ENCODE assay signal across 23 cellular contexts in the genomic region with DNA sequence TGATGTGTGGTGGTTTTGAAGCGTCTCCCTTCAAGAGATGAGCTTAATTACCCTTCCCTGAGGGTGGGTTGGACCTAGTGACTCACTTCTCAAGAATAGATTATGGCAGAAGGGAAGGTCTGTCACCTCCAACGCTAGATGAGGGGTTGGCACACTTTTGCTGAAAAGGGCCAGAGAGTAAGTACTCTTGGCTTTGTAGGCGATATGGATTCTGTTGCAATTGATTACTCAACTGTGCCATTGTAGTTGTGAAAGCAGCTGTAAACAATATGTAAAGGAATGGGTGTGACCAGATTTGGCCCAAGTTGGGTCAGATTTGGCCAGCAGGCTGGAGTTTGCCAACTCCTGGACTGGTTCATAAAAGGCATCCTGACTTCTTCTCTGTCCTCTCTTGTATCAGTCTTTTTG. TPM values are rescaled to one million over a fixed set of nuclear protein-coding genes. Genes with fewer than 3 reads are reported as not detected.
DNase-seq lines count a peak whose midpoint lies in the region; ATAC-seq and TF ChIP-seq lines count a peak whose summit lies in the region.
"Had no signal": no experiment of that assay in that cellular context is flagged by ENCODE, and none has a peak within 500 bp of the region (broad histone marks: within the 10 kb centered on the region; RNA-seq: fewer than 3 reads in every experiment).

No MANE protein-coding gene starts in this region.

- H3K27ac ChIP-seq in PC-9 (no peak overlapping the region), upper lobe of right lung (no peak overlapping the region)
- H3K27ac ChIP-seq: gastroesophageal sphincter, neural progenitor cell had no signal

- ATAC-seq in Right ventricle myocardium superior (ENCODE audit: poor library complexity) (no peak), upper lobe of right lung (peak; percentile 34), HG03039 (IDR thresholded peaks at IDR 0.05; ENCODE audit: unreplicated experiment) (no peak), GM18520 (IDR thresholded peaks at IDR 0.05; ENCODE audit: unreplicated experiment) (no peak)
- ATAC-seq: activated CD4-positive, alpha-beta T cell treated with anti-CD3 and anti-CD28 coated beads for 36 hours; gastroesophageal sphincter had no signal

- TF ChIP-seq CTCF in PC-9 (conservative IDR thresholded peaks at IDR 0.05) (no peak), foreskin fibroblast (IDR thresholded peaks at IDR 0.05; ENCODE audit: low read depth, low read length) (no peak), upper lobe of right lung (IDR thresholded peaks at IDR 0.05) (no peak)

- H3K9me2 ChIP-seq in PC-9 (ENCODE audit: insufficient read depth): no peaks in the 10 kb centered on the region

- 0 out of 2 replicates have a peak overlapping the region, but pooled peaks have one; percentile 21 for H3K4me2 ChIP-seq in PC-9
- H3K4me2 ChIP-seq: neural progenitor cell had no signal

- CTCF ChIA-PET in PC-9 (lab: Charles Lee): interaction anchor here (0.6 kb wide), 1 partner anchor 281 kb away, joined by 3 read pairs; no protein-coding TSS in a partner anchor

- H4K20me1 ChIP-seq in PC-9 (ENCODE audit: insufficient read depth): no peaks in the 10 kb centered on the region

- no peaks in the 10 kb centered on the region for H3K9me3 ChIP-seq in PC-9 (ENCODE audit: insufficient read depth, low read depth)
- no peaks in the 10 kb centered on the region for H3K9me3 ChIP-seq in upper lobe of right lung
- H3K9me3 ChIP-seq: gastroesophageal sphincter had no signal

- peaks cover 13% of the 10 kb centered on the region; the same call in 1 of the 2 replicates for H3F3A ChIP-seq in PC-9 (ENCODE audit: insufficient read depth, low read depth)

- POLR2A ChIA-PET in PC-9 (lab: Charles Lee; ENCODE audit: unreplicated experiment): no interaction called here

- H3K79me2 ChIP-seq in PC-9 (ENCODE audit: low read depth): no peaks in the 10 kb centered on the region

- DNase-seq in cardiac septum (ENCODE audit: low spot score) (peak; percentile 31), Right ventricle myocardium superior (no peak), PC-9 (peak in 1 of 2 experiments; percentile 79), foreskin fibroblast (peak; percentile 44 to 66), upper lobe of right lung (peak; percentile 44), C1 segment of cervical spinal cord (lab: John Stamatoyannopoulos, UW) (no peak)
- DNase-seq: ACHN; activated CD4-positive, alpha-beta T cell treated with anti-CD3 and anti-CD28 coated beads for 36 hours; activated CD8-positive, alpha-beta memory T cell treated with anti-CD3 and anti-CD28 coated beads, Interleukin-2, amount 50 U/mL, for 48 hours; activated gamma-delta T cell; amygdala; cerebellar nuclear complex; IMR-90; NCI-H1048; NCI-H69; stimulated activated CD4-positive, alpha-beta T cell treated with anti-CD3 and anti-CD28 coated beads, Interleukin-15, amount 100 ng/mL, for 24 hours; stimulated activated naive CD4-positive, alpha-beta T cell treated with Interleukin-2 at 50 U/mL for 16 hours had no signal

- H3K36me3 ChIP-seq in PC-9 (ENCODE audit: low read depth): no peaks in the 10 kb centered on the region
- H3K36me3 ChIP-seq in upper lobe of right lung: no peaks in the 10 kb centered on the region
- H3K36me3 ChIP-seq: gastroesophageal sphincter, neural progenitor cell had no signal

- no peak overlapping the region for H2AFZ ChIP-seq in PC-9
- H2AFZ ChIP-seq: neural progenitor cell had no signal

- BruUV-seq in PC-9 (replicated peaks; lab: Mats Ljungman, UMichigan): no TSS peak

- peaks cover 17% of the 10 kb centered on the region for H3K4me1 ChIP-seq in PC-9 (replicated peaks; ENCODE audit: insufficient read depth)
- H3K4me1 ChIP-seq in upper lobe of right lung: peaks cover 2% of the 10 kb centered on the region
- H3K4me1 ChIP-seq: gastroesophageal sphincter had no signal

- H3K4me3 ChIP-seq in PC-9 (no peak overlapping the region), foreskin fibroblast (ENCODE audit: low read depth in 1 of 2, low read length in 2 of 2) (no peak overlapping the region), upper lobe of right lung (no peak overlapping the region)
- H3K4me3 ChIP-seq: gastroesophageal sphincter, neural progenitor cell had no signal

- H3K27me3 ChIP-seq in PC-9 (ENCODE audit: insufficient read depth, low read depth) (no peaks in the 10 kb centered on the region), upper lobe of right lung (no peaks in the 10 kb centered on the region)
- H3K27me3 ChIP-seq: gastroesophageal sphincter, neural progenitor cell had no signal

- intact Hi-C loops in cardiac septum (cut with DNase I) (no loop called here), Right ventricle myocardium superior (cut with DNase I) (no loop called here), PC-9 (cut with micrococcal nuclease; ENCODE audit: unreplicated experiment) (no loop called here), upper lobe of right lung (cut with DNase I) (no loop called here)

RNA-seq across cellular contexts. Expression of a gene that starts 53.3 kb away (rescaled TPM):
- total RNA-seq in cardiac septum (not detected), Right ventricle myocardium superior (0.35 TPM), PC-9 (2021) (0.28 TPM in 1 of 2 replicates, not detected in the other), upper lobe of right lung (6.1 TPM)
- total RNA-seq: activated CD4-positive, alpha-beta T cell treated with anti-CD3 and anti-CD28 coated beads for 36 hours; Daoy; H4; IMR-90 had no signal

RNA-seq across cellular contexts. Expression of a gene that starts 59.1 kb away (rescaled TPM):
- total RNA-seq in cardiac septum (1.2 TPM), Right ventricle myocardium superior (not detected), PC-9 (2021) (84.1 and 94.9 TPM in 2 replicates), upper lobe of right lung (8.6 TPM)
- total RNA-seq: activated CD4-positive, alpha-beta T cell treated with anti-CD3 and anti-CD28 coated beads for 36 hours had no signal

Comparison
In these comparisons a context has a peak if more than half of its experiments do, and no peak if none do; other contexts are left out.
1. DNase-seq: peak in cardiac septum (single experiment), foreskin fibroblast (2 of 2) and upper lobe of right lung (single experiment); none in Right ventricle myocardium superior (single experiment) and C1 segment of cervical spinal cord (0 of 14).